In genomic region chr15:89783111-89783860, GRCh38 we compare ENCODE assay signal across 1 cellular context.
TF ChIP-seq lines count a peak whose summit lies in the region.

No MANE protein-coding gene starts in this region.

TF ChIP-seq in IMR-90, 13 proteins besides CTCF, POLR2A, EP300 and RAD21 (continued from another document):
- TF ChIP-seq CHD1 (IDR thresholded peaks at IDR 0.05; ENCODE audit: low read depth, low read length) (no peak), NFE2L2 (IDR thresholded peaks at IDR 0.05; ENCODE audit: low read depth, low read length) (no peak)
TF ChIP-seq in IMR-90: peak in this region for 0.
